15 cellular contexts compared by ENCODE assay signal in the genomic region with DNA sequence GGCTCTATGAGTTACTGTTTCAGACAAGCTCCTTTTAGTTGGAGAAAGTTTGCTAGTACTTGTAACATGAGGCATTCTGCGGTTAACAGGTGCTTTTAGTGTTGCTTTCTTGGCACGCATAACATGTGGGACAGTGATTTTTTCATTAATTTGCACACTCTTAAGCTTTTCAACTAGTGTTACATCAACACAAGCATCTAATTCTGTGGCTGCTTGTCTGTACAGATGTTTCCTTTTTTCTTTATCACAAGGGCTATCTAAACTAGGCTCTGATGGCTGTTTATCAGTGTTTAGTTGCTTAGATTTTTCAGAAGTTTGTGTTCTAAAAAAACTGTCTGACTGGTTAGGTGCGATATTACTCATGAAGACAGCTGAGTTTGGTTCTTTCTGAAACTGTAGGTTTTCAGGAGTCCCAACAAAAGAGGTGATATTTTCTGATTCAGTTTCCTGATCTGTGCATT.
A peak's percentile ranks its signal among the peaks of the same experiment; 100 is the strongest.
DNase-seq lines count a peak whose midpoint lies in the region; ATAC-seq and TF ChIP-seq lines count a peak whose summit lies in the region.
"Had no signal": no experiment of that assay in that cellular context is flagged by ENCODE, and none has a peak within 500 bp of the region (broad histone marks: within the 10 kb centered on the region; RNA-seq: fewer than 3 reads in every experiment).

No MANE protein-coding gene starts in this region.

- no peaks in the 10 kb centered on the region for H3K27me3 Mint-ChIP-seq in activated naive CD8-positive, alpha-beta T cell treated with anti-CD3 and anti-CD28 coated beads for 36 hours
- H3K27me3 Mint-ChIP-seq: dendritic cell treated with granulocyte-macrophage colony-stimulating factor and Interleukin-4, amounts not matched to agents 40 ng/mL and 50 ng/mL, for 4 days had no signal

- H3K36me3 Mint-ChIP-seq in activated naive CD8-positive, alpha-beta T cell treated with anti-CD3 and anti-CD28 coated beads for 36 hours, result peaks cover 2% of the 10 kb centered on the region

- H3K4me3 Mint-ChIP-seq in activated naive CD8-positive, alpha-beta T cell treated with anti-CD3 and anti-CD28 coated beads for 36 hours, result no peak overlapping the region
- H3K4me3 Mint-ChIP-seq: dendritic cell treated with granulocyte-macrophage colony-stimulating factor and Interleukin-4, amounts not matched to agents 40 ng/mL and 50 ng/mL, for 4 days had no signal

- no peak for TF ChIP-seq CTCF in GM12865 (IDR thresholded peaks at IDR 0.05; ENCODE audit: insufficient read depth, low read depth, low read length, missing control alignments)

- H3K9me3 Mint-ChIP-seq in activated naive CD8-positive, alpha-beta T cell treated with anti-CD3 and anti-CD28 coated beads for 36 hours, result no peaks in the 10 kb centered on the region
- H3K9me3 Mint-ChIP-seq: dendritic cell treated with granulocyte-macrophage colony-stimulating factor and Interleukin-4, amounts not matched to agents 40 ng/mL and 50 ng/mL, for 4 days had no signal

- DNase-seq in GM12865 (ENCODE audit: low read depth) (peak; percentile 39), midbrain (lab: John Stamatoyannopoulos, UW) (no peak), NCI-H2196 treated with DMSO at 0.1 percent for 48 hours (lab: John Stamatoyannopoulos, UW; ENCODE audit: unreplicated experiment) (no peak), MV-4-11 (lab: John Stamatoyannopoulos, UW) (no peak)
- DNase-seq in activated naive CD8-positive, alpha-beta T cell treated with anti-CD3 and anti-CD28 coated beads for 36 hours, result no peak
- DNase-seq: BE2C; DMS53; kidney glomerular epithelial cell; MG63; NCI-H1930; NCI-H526; stimulated activated CD4-positive, alpha-beta T cell treated with anti-CD3 and anti-CD28 coated beads, Interleukin-4, amount 100 ng/mL, for 1 hour had no signal

- no peak overlapping the region for H3K4me3 ChIP-seq in GM12865 (ENCODE audit: low read depth, low read length)
- H3K4me3 ChIP-seq: MG63 had no signal

- H3K27ac Mint-ChIP-seq in activated naive CD8-positive, alpha-beta T cell treated with anti-CD3 and anti-CD28 coated beads for 36 hours, result peak overlapping the region; percentile 75
- H3K27ac Mint-ChIP-seq: dendritic cell treated with granulocyte-macrophage colony-stimulating factor and Interleukin-4, amounts not matched to agents 40 ng/mL and 50 ng/mL, for 4 days had no signal

- ATAC-seq in GM18868 (IDR thresholded peaks at IDR 0.05; ENCODE audit: unreplicated experiment) (peak; percentile 80), HG03378 (IDR thresholded peaks at IDR 0.05; ENCODE audit: unreplicated experiment) (peak; percentile 39)

- peaks cover 12% of the 10 kb centered on the region for H3K4me1 Mint-ChIP-seq in activated naive CD8-positive, alpha-beta T cell treated with anti-CD3 and anti-CD28 coated beads for 36 hours
